In genomic region chr17:80153004-80153403, GRCh38 we compare ENCODE assay signal across 20 cellular contexts. TPM values are rescaled to one million over a fixed set of nuclear protein-coding genes. Genes with fewer than 3 reads are reported as not detected.
DNase-seq lines count a peak whose midpoint lies in the region; ATAC-seq and TF ChIP-seq lines count a peak whose summit lies in the region.
"Had no signal": no experiment of that assay in that cellular context is flagged by ENCODE, and none has a peak within 500 bp of the region (broad histone marks: within the 10 kb centered on the region; RNA-seq: fewer than 3 reads in every experiment).

No MANE protein-coding gene starts in this region.

- H3K9me3 Mint-ChIP-seq in memory B cell: peaks cover 6% of the 10 kb centered on the region
- no peaks in the 10 kb centered on the region for H3K9me3 Mint-ChIP-seq in CD4-positive, alpha-beta T cell

- no peak overlapping the region for H3K4me3 ChIP-seq in SJCRH30

- intact Hi-C loops in CD4-positive, alpha-beta T cell (cut with DNase I, micrococcal nuclease): no loop called here

- no peaks in the 10 kb centered on the region for H3K27me3 ChIP-seq in SJCRH30
- no peaks in the 10 kb centered on the region for H3K27me3 ChIP-seq in CD4-positive, alpha-beta T cell (ENCODE audit: control insufficient read depth, insufficient read depth, low read length)

- no peak overlapping the region for H3K27ac ChIP-seq in SJCRH30
- no peak overlapping the region for H3K27ac ChIP-seq in CD4-positive, alpha-beta T cell (ENCODE audit: low read depth, low read length)

- peaks cover 17% of the 10 kb centered on the region for H3K4me1 ChIP-seq in SJCRH30

- DNase-seq in memory B cell (ENCODE audit: low spot score in 2 of 2): no peak
- DNase-seq in SJCRH30: no peak
- DNase-seq in CD4-positive, alpha-beta T cell: no peak
- no peak for DNase-seq in NCI-H146 treated with DMSO at 0.1 percent for 48 hours (lab: John Stamatoyannopoulos, UW; ENCODE audit: unreplicated experiment)
- DNase-seq: activated CD4-positive, alpha-beta T cell treated with anti-CD3 and anti-CD28 coated beads, Interleukin-2, amount 10 ng/mL, durations not matched to agents 7 days and 5 days; activated T-cell treated with anti-CD3 and anti-CD28 coated beads, Interleukin-2, amount 50 U/mL, for 24 hours; C1 segment of cervical spinal cord; DMS79 treated with DMSO at 0.1 percent for 48 hours; hypothalamus; NCI-H1417 treated with DMSO at 0.1 percent for 48 hours; NCI-H526 treated with DMSO at 0.1 percent for 48 hours; RPMI8226; stimulated activated CD4-positive, alpha-beta T cell treated with anti-CD3 and anti-CD28 coated beads, Interleukin-4, amount 100 ng/mL, for 24 hours had no signal

- TF ChIP-seq CTCF in CD4-positive, alpha-beta T cell (IDR thresholded peaks at IDR 0.05): no peak

- H3K36me3 ChIP-seq in SJCRH30: no peaks in the 10 kb centered on the region

- ATAC-seq in GM18868 (IDR thresholded peaks at IDR 0.05; ENCODE audit: unreplicated experiment) (peak; percentile 48), GM21825 (IDR thresholded peaks at IDR 0.05; ENCODE audit: unreplicated experiment) (peak; percentile 67), HG03558 (IDR thresholded peaks at IDR 0.05; ENCODE audit: extremely low read depth, unreplicated experiment) (peak; percentile 47), memory B cell (ENCODE audit: low read depth) (peak; percentile 15), HG03280 (IDR thresholded peaks at IDR 0.05; ENCODE audit: unreplicated experiment) (no peak)
- no peak for ATAC-seq in CD4-positive, alpha-beta T cell (ENCODE audit: poor library complexity)
- ATAC-seq: stimulated activated effector memory CD8-positive, alpha-beta T cell treated with anti-CD3 and anti-CD28 coated beads, Interleukin-12 subunit alpha, Interleukin-12 subunit beta, amount 100 ng/mL, for 72 hours had no signal

- H3K36me3 Mint-ChIP-seq in memory B cell: no peaks in the 10 kb centered on the region
- H3K36me3 Mint-ChIP-seq in CD4-positive, alpha-beta T cell (ENCODE audit: low read depth): no peaks in the 10 kb centered on the region
- H3K36me3 Mint-ChIP-seq: IgD-negative memory B cell; stimulated activated effector memory CD8-positive, alpha-beta T cell treated with anti-CD3 and anti-CD28 coated beads, Interleukin-12 subunit alpha, Interleukin-12 subunit beta, amount 100 ng/mL, for 72 hours had no signal

- POLR2A ChIA-PET in CD4-positive, alpha-beta T cell (lab: Charles Lee): no interaction called here

- no peak overlapping the region for H3K4me3 Mint-ChIP-seq in memory B cell
- H3K4me3 Mint-ChIP-seq in CD4-positive, alpha-beta T cell: no peak overlapping the region
- H3K4me3 Mint-ChIP-seq: activated CD4-positive, alpha-beta T cell treated with anti-CD3 and anti-CD28 coated beads, Interleukin-2, amount 10 ng/mL, durations not matched to agents 7 days and 5 days; activated T-cell treated with anti-CD3 and anti-CD28 coated beads, Interleukin-2, amount 50 U/mL, for 24 hours; stimulated activated effector memory CD8-positive, alpha-beta T cell treated with anti-CD3 and anti-CD28 coated beads, Interleukin-12 subunit alpha, Interleukin-12 subunit beta, amount 100 ng/mL, for 72 hours had no signal

- H3K27me3 Mint-ChIP-seq in memory B cell: no peaks in the 10 kb centered on the region
- no peaks in the 10 kb centered on the region for H3K27me3 Mint-ChIP-seq in CD4-positive, alpha-beta T cell
- H3K27me3 Mint-ChIP-seq: activated T-cell treated with anti-CD3 and anti-CD28 coated beads, Interleukin-2, amount 50 U/mL, for 24 hours; IgD-negative memory B cell had no signal

- H3K4me1 Mint-ChIP-seq in memory B cell: peaks cover 14% of the 10 kb centered on the region
- peaks cover 22% of the 10 kb centered on the region for H3K4me1 Mint-ChIP-seq in CD4-positive, alpha-beta T cell (ENCODE audit: low read depth)

- CTCF ChIA-PET in CD4-positive, alpha-beta T cell (lab: Charles Lee): no interaction called here

- H3K27ac Mint-ChIP-seq in memory B cell: no peak overlapping the region
- H3K27ac Mint-ChIP-seq in CD4-positive, alpha-beta T cell: no peak overlapping the region
- H3K27ac Mint-ChIP-seq: activated CD4-positive, alpha-beta T cell treated with anti-CD3 and anti-CD28 coated beads, Interleukin-2, amount 10 ng/mL, durations not matched to agents 7 days and 5 days; activated T-cell treated with anti-CD3 and anti-CD28 coated beads, Interleukin-2, amount 50 U/mL, for 24 hours; IgD-negative memory B cell had no signal

- H3K9me3 ChIP-seq in SJCRH30 (replicated peaks): peaks cover 28% of the 10 kb centered on the region
- H3K9me3 ChIP-seq in CD4-positive, alpha-beta T cell (ENCODE audit: control insufficient read depth, low read length): peaks cover 4% of the 10 kb centered on the region

RNA-seq across cellular contexts. Expression of gene EIF4A3, which starts 6.1 kb away (rescaled TPM):
- 362 and 371 TPM in 2 replicates for total RNA-seq in SJCRH30 (2014; rRNA removed; shearing (Covaris generic))
- total RNA-seq in CD4-positive, alpha-beta T cell: 10 to 100 TPM; 79.6 to 79.7 TPM

RNA-seq across cellular contexts. Expression of gene CARD14, which starts 16.8 kb away (rescaled TPM):
- 0.32 and 0.33 TPM in 2 replicates for total RNA-seq in SJCRH30 (2014; rRNA removed; shearing (Covaris generic))
- not detected for total RNA-seq in CD4-positive, alpha-beta T cell
- total RNA-seq: activated CD4-positive, alpha-beta T cell treated with anti-CD3 and anti-CD28 coated beads, Interleukin-2, amount 10 ng/mL, durations not matched to agents 7 days and 5 days; T-helper 2 cell treated with Interferon-gamma antibody and Interleukin-4, amounts not matched to agents 100 ng/mL and 5 ng/mL, for 36 hours had no signal

RNA-seq across cellular contexts. Expression of gene GAA, which starts 51.6 kb away (rescaled TPM):
- 17.5 and 23.1 TPM in 2 replicates for total RNA-seq in SJCRH30 (2014; rRNA removed; shearing (Covaris generic))
- 10 to 100 TPM; 22.2 to 22.4 TPM for total RNA-seq in CD4-positive, alpha-beta T cell

Comparison
In these comparisons a context has a peak if more than half of its experiments do, and no peak if none do; other contexts are left out.
1. ATAC-seq: peak in GM18868 (single experiment), GM21825 (single experiment), HG03558 (single experiment) and memory B cell (single experiment); none in HG03280 (single experiment) and CD4-positive, alpha-beta T cell (single experiment).